In genomic region chr4:108519911-108520310, GRCh38 we compare ENCODE assay signal across 20 cellular contexts.
"Had no signal": no experiment of that assay in that cellular context is flagged by ENCODE, and none has a peak within 500 bp of the region (broad histone marks: within the 10 kb centered on the region; RNA-seq: fewer than 3 reads in every experiment).

No MANE protein-coding gene starts in this region.

- ATAC-seq: right lobe of liver, WTC11 had no signal

- H2AFZ ChIP-seq: hepatocyte had no signal

- H3K4me2 ChIP-seq: hepatocyte, smooth muscle cell had no signal

- H3K36me3 Mint-ChIP-seq: brain, type B pancreatic cell, WTC11 had no signal

- H3K79me2 ChIP-seq: hepatocyte had no signal

- H3K27me3 Mint-ChIP-seq: brain; stimulated activated naive CD8-positive, alpha-beta T cell treated with anti-CD3 and anti-CD28 coated beads, Interleukin-15, Interleukin-2, amounts not matched to agents 100 ng/mL and 50 ng/mL, for 24 hours had no signal

- H3K9me3 Mint-ChIP-seq: natural killer cell treated with Interleukin-12 subunit alpha and Interleukin-12 subunit beta and Interleukin-15 and Interleukin-18, amount 100 ng/mL, for 72 hours; type B pancreatic cell; WTC11 had no signal

- H3K4me3 Mint-ChIP-seq: brain; central memory CD8-positive, alpha-beta T cell; natural killer cell treated with Interleukin-12 subunit alpha and Interleukin-12 subunit beta and Interleukin-15 and Interleukin-18, amount 100 ng/mL, for 72 hours; stimulated activated naive CD8-positive, alpha-beta T cell treated with anti-CD3 and anti-CD28 coated beads, Interleukin-15, Interleukin-2, amounts not matched to agents 100 ng/mL and 50 ng/mL, for 24 hours; T-helper 1 cell treated with Interleukin-12 subunit alpha and Interleukin-12 subunit beta and Interleukin-4 antibody, amounts not matched to agents 30 μg/mL and 1 μg/mL, for 36 hours; type B pancreatic cell; WTC11 had no signal

- DNase-seq: activated CD4-positive, alpha-beta T cell treated with anti-CD3 and anti-CD28 coated beads for 48 hours; activated CD8-positive, alpha-beta memory T cell treated with anti-CD3 and anti-CD28 coated beads for 24 hours; activated naive CD4-positive, alpha-beta T cell treated with anti-CD3 and anti-CD28 coated beads, Interleukin-2, amount 50 U/mL, for 16 hours; left ventricle myocardium inferior; mesenchymal stem cell; nucleus accumbens; right lobe of liver; stimulated activated CD4-positive, alpha-beta T cell treated with anti-CD3 and anti-CD28 coated beads, Interleukin-4, amount 100 ng/mL, for 4 hours; stimulated activated CD8-positive, alpha-beta memory T cell treated with anti-CD3 and anti-CD28 coated beads, Interleukin-4, amount 100 ng/mL, for 48 hours had no signal

- H3K27ac ChIP-seq: coronary artery, esophagus muscularis mucosa, hepatocyte, left ventricle myocardium inferior, right lobe of liver had no signal

- H3K27me3 ChIP-seq: esophagus muscularis mucosa, hepatocyte, right lobe of liver had no signal

- H3K4me3 ChIP-seq: coronary artery, esophagus muscularis mucosa, hepatocyte, left ventricle myocardium inferior, right lobe of liver, smooth muscle cell had no signal

- H3K36me3 ChIP-seq: esophagus muscularis mucosa, left ventricle myocardium inferior, right lobe of liver had no signal

- H3K4me1 ChIP-seq: esophagus muscularis mucosa, left ventricle myocardium inferior, right lobe of liver had no signal

- H3K9me3 ChIP-seq: esophagus muscularis mucosa, left ventricle myocardium inferior, right lobe of liver had no signal

- H3K27ac Mint-ChIP-seq: brain; natural killer cell treated with Interleukin-12 subunit alpha and Interleukin-12 subunit beta and Interleukin-15 and Interleukin-18, amount 100 ng/mL, for 72 hours; stimulated activated naive CD8-positive, alpha-beta T cell treated with anti-CD3 and anti-CD28 coated beads, Interleukin-15, Interleukin-2, amounts not matched to agents 100 ng/mL and 50 ng/mL, for 24 hours; T-helper 1 cell treated with Interleukin-12 subunit alpha and Interleukin-12 subunit beta and Interleukin-4 antibody, amounts not matched to agents 30 μg/mL and 1 μg/mL, for 36 hours; type B pancreatic cell; WTC11 had no signal

- H3K4me1 Mint-ChIP-seq: brain had no signal
